In genomic region chr1:162421258-162422194, GRCh38 we compare ENCODE assay signal across 1 cellular context.
TF ChIP-seq lines count a peak whose summit lies in the region.

No MANE protein-coding gene starts in this region.

TF ChIP-seq in GM12878, 131 proteins besides CTCF, POLR2A, EP300 and RAD21:
- TF ChIP-seq ZNF622 (IDR thresholded peaks at IDR 0.05), result no peak
- TF ChIP-seq SMAD1 (IDR thresholded peaks at IDR 0.05; ENCODE audit: low read depth, partially characterized antibody), result no peak
- no peak for TF ChIP-seq E2F4 (IDR thresholded peaks at IDR 0.05; ENCODE audit: low read depth, low read length)
- TF ChIP-seq NFIC (IDR thresholded peaks at IDR 0.05; ENCODE audit: low read depth, low read length), result no peak
- TF ChIP-seq IRF4 (IDR thresholded peaks at IDR 0.05; ENCODE audit: low read depth, low read length), result no peak
- TF ChIP-seq FOXM1 (IDR thresholded peaks at IDR 0.05; ENCODE audit: low read depth, low read length), result no peak
- no peak for TF ChIP-seq SUZ12 (IDR thresholded peaks at IDR 0.05; ENCODE audit: unreplicated experiment)
- TF ChIP-seq USF2 (IDR thresholded peaks at IDR 0.05; ENCODE audit: borderline replicate concordance, low read depth, low read length), result no peak
- TF ChIP-seq MYC (IDR thresholded peaks at IDR 0.05; ENCODE audit: insufficient read depth, insufficient read length, insufficient replicate concordance, low read length, severe bottlenecking), result no peak
- TF ChIP-seq KAT2A (conservative IDR thresholded peaks at IDR 0.05; ENCODE audit: control insufficient read depth, low read depth, low read length), result no peak
- no peak for TF ChIP-seq ZNF24 (IDR thresholded peaks at IDR 0.05)
- TF ChIP-seq HDGF (IDR thresholded peaks at IDR 0.05), result no peak
- no peak for TF ChIP-seq CHD2 (IDR thresholded peaks at IDR 0.05; ENCODE audit: borderline replicate concordance, low read depth, low read length)
- TF ChIP-seq ESRRA (IDR thresholded peaks at IDR 0.05; ENCODE audit: low read length), result no peak
- no peak for TF ChIP-seq ATF3 (IDR thresholded peaks at IDR 0.05; ENCODE audit: borderline replicate concordance, extremely low read depth, low read depth, low read length)
- TF ChIP-seq NBN (IDR thresholded peaks at IDR 0.05), result no peak
- no peak for TF ChIP-seq ZBTB11 (CRISPR knock-in tag; IDR thresholded peaks at IDR 0.05)
- TF ChIP-seq PBX3 (IDR thresholded peaks at IDR 0.05; ENCODE audit: insufficient replicate concordance, low read depth, low read length), result no peak
- TF ChIP-seq CHD1 (IDR thresholded peaks at IDR 0.05; ENCODE audit: low read depth, low read length), result no peak
